1 cellular context compared by ENCODE assay signal in the genomic region with DNA sequence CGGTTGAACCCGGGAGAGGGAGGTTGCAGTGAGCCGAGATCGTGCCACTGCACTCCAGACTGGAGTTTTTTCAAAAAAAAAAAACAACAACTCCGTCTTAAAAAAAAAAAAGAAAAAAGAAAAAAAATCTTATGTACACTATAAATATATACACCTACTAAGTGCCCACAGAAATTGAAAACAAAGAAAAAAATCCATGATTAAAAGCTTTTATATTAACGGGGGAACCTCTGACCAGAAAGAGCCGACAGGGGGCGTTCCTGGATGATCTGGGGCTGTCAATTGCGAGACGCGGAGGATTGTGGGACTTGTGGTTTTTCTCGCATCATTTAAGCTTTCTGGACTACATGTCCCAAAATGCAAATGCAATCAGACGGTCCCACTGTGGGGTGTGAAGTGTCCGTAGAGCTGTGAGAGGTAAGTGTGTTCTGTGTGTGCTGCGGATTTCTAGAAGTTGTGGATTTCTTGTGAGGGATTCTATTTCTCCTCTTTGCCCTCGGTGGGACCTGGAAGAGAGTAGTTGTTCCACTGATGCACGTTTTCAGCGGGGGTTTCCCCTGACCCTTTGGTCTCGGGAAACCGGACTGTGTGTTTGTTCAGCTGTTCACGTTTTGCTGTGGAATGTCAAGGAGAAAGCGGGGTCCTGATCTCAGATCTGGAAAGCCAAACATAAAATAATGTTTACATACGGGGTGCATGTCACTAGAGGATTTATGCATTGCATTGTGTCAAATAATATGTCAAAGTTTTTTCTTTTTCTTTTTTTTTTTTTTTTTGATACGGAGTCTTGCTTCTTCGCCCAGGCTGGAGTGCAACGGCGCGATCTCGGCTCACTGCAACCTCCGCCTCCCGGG.
TF ChIP-seq lines count a peak whose summit lies in the region.

A gene with protein sequence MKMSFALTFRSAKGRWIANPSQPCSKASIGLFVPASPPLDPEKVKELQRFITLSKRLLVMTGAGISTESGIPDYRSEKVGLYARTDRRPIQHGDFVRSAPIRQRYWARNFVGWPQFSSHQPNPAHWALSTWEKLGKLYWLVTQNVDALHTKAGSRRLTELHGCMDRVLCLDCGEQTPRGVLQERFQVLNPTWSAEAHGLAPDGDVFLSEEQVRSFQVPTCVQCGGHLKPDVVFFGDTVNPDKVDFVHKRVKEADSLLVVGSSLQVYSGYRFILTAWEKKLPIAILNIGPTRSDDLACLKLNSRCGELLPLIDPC (plus strand): TSS at position 360 of the 854 bp plus-strand sequence. CDS start 1,241 bp downstream, outside the sequence.

TF ChIP-seq in K562, 482 proteins besides CTCF, POLR2A, EP300 and RAD21 (continued from another document and continues in another):
- TF ChIP-seq, protein P1, sequence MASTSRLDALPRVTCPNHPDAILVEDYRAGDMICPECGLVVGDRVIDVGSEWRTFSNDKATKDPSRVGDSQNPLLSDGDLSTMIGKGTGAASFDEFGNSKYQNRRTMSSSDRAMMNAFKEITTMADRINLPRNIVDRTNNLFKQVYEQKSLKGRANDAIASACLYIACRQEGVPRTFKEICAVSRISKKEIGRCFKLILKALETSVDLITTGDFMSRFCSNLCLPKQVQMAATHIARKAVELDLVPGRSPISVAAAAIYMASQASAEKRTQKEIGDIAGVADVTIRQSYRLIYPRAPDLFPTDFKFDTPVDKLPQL (IDR thresholded peaks at IDR 0.05; ENCODE audit: extremely low read depth, insufficient read length) = no peak
- no peak for TF ChIP-seq HDAC8 (tag; IDR thresholded peaks at IDR 0.05)
- peak; percentile 61 for TF ChIP-seq SUPT5H (IDR thresholded peaks at IDR 0.05)
- no peak for TF ChIP-seq CHD2 (IDR thresholded peaks at IDR 0.05; ENCODE audit: low read depth, low read length)
- TF ChIP-seq SRSF1 (IDR thresholded peaks at IDR 0.05; ENCODE audit: low read depth, low read length) = no peak
- 0 out of 2 replicates have a peak, but pooled peaks have one; percentile 38 for TF ChIP-seq GABPA (tag; conservative IDR thresholded peaks at IDR 0.05; ENCODE audit: low read depth)
- peak; percentile 59; the same call in 1 of the 2 replicates for TF ChIP-seq SP1 (CRISPR knock-in tag; IDR thresholded peaks at IDR 0.05)
- no peak for TF ChIP-seq WHSC1 (IDR thresholded peaks at IDR 0.05; ENCODE audit: low read length)
- TF ChIP-seq POLR2G (IDR thresholded peaks at IDR 0.05; ENCODE audit: low read depth, low read length) = no peak
- no peak for TF ChIP-seq ZSCAN32 (CRISPR knock-in tag; IDR thresholded peaks at IDR 0.05)
- peak; percentile 74 to 99 for TF ChIP-seq FOXK2 (conservative IDR thresholded peaks at IDR 0.05 in 1 of 2, IDR thresholded peaks at IDR 0.05 in 1 of 2; ENCODE audit: low read depth in 2 of 2)
- TF ChIP-seq FOXJ2 (tag; IDR thresholded peaks at IDR 0.05) = no peak
- TF ChIP-seq BACH1 (tag; IDR thresholded peaks at IDR 0.05) = no peak; the same call in 1 of the 2 replicates
- no peak for TF ChIP-seq ZNF282 (CRISPR knock-in tag; IDR thresholded peaks at IDR 0.05)
- TF ChIP-seq HNRNPUL1 (IDR thresholded peaks at IDR 0.05; ENCODE audit: low read length) = no peak
- no peak for TF ChIP-seq PRMT5 (CRISPR knock-in tag; IDR thresholded peaks at IDR 0.05)
- 0 out of 2 replicates have a peak, but pooled peaks have one; percentile 27 for TF ChIP-seq RB1 (IDR thresholded peaks at IDR 0.05; ENCODE audit: low read depth)
- TF ChIP-seq, protein P2, sequence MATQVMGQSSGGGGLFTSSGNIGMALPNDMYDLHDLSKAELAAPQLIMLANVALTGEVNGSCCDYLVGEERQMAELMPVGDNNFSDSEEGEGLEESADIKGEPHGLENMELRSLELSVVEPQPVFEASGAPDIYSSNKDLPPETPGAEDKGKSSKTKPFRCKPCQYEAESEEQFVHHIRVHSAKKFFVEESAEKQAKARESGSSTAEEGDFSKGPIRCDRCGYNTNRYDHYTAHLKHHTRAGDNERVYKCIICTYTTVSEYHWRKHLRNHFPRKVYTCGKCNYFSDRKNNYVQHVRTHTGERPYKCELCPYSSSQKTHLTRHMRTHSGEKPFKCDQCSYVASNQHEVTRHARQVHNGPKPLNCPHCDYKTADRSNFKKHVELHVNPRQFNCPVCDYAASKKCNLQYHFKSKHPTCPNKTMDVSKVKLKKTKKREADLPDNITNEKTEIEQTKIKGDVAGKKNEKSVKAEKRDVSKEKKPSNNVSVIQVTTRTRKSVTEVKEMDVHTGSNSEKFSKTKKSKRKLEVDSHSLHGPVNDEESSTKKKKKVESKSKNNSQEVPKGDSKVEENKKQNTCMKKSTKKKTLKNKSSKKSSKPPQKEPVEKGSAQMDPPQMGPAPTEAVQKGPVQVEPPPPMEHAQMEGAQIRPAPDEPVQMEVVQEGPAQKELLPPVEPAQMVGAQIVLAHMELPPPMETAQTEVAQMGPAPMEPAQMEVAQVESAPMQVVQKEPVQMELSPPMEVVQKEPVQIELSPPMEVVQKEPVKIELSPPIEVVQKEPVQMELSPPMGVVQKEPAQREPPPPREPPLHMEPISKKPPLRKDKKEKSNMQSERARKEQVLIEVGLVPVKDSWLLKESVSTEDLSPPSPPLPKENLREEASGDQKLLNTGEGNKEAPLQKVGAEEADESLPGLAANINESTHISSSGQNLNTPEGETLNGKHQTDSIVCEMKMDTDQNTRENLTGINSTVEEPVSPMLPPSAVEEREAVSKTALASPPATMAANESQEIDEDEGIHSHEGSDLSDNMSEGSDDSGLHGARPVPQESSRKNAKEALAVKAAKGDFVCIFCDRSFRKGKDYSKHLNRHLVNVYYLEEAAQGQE (CRISPR knock-in tag; IDR thresholded peaks at IDR 0.05; ENCODE audit: low read depth) = no peak
- TF ChIP-seq, protein P3, sequence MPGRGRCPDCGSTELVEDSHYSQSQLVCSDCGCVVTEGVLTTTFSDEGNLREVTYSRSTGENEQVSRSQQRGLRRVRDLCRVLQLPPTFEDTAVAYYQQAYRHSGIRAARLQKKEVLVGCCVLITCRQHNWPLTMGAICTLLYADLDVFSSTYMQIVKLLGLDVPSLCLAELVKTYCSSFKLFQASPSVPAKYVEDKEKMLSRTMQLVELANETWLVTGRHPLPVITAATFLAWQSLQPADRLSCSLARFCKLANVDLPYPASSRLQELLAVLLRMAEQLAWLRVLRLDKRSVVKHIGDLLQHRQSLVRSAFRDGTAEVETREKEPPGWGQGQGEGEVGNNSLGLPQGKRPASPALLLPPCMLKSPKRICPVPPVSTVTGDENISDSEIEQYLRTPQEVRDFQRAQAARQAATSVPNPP (IDR thresholded peaks at IDR 0.05; ENCODE audit: borderline replicate concordance, insufficient read depth, insufficient read length) = no peak
- TF ChIP-seq MTA1 (IDR thresholded peaks at IDR 0.05; ENCODE audit: borderline replicate concordance) = peak; percentile 74; the same call in 1 of the 2 replicates
- TF ChIP-seq, protein P4, sequence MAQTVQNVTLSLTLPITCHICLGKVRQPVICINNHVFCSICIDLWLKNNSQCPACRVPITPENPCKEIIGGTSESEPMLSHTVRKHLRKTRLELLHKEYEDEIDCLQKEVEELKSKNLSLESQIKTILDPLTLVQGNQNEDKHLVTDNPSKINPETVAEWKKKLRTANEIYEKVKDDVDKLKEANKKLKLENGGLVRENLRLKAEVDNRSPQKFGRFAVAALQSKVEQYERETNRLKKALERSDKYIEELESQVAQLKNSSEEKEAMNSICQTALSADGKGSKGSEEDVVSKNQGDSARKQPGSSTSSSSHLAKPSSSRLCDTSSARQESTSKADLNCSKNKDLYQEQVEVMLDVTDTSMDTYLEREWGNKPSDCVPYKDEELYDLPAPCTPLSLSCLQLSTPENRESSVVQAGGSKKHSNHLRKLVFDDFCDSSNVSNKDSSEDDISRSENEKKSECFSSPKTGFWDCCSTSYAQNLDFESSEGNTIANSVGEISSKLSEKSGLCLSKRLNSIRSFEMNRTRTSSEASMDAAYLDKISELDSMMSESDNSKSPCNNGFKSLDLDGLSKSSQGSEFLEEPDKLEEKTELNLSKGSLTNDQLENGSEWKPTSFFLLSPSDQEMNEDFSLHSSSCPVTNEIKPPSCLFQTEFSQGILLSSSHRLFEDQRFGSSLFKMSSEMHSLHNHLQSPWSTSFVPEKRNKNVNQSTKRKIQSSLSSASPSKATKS (CRISPR knock-in tag; IDR thresholded peaks at IDR 0.05) = no peak
- TF ChIP-seq, protein P5, sequence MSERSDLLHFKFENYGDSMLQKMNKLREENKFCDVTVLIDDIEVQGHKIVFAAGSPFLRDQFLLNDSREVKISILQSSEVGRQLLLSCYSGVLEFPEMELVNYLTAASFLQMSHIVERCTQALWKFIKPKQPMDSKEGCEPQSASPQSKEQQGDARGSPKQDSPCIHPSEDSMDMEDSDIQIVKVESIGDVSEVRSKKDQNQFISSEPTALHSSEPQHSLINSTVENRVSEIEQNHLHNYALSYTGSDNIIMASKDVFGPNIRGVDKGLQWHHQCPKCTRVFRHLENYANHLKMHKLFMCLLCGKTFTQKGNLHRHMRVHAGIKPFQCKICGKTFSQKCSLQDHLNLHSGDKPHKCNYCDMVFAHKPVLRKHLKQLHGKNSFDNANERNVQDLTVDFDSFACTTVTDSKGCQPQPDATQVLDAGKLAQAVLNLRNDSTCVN (CRISPR knock-in tag; IDR thresholded peaks at IDR 0.05) = 0 out of 2 replicates have a peak, but pooled peaks have one; percentile 44
- TF ChIP-seq ZBTB8A (IDR thresholded peaks at IDR 0.05; ENCODE audit: partially characterized antibody) = peak; percentile 27
- TF ChIP-seq ZNF830 (CRISPR knock-in tag; IDR thresholded peaks at IDR 0.05) = no peak
- TF ChIP-seq SRSF3 (IDR thresholded peaks at IDR 0.05; ENCODE audit: insufficient read depth, low read length) = no peak
- TF ChIP-seq ZNF77 (CRISPR knock-in tag; IDR thresholded peaks at IDR 0.05) = no peak
- TF ChIP-seq, protein P6, sequence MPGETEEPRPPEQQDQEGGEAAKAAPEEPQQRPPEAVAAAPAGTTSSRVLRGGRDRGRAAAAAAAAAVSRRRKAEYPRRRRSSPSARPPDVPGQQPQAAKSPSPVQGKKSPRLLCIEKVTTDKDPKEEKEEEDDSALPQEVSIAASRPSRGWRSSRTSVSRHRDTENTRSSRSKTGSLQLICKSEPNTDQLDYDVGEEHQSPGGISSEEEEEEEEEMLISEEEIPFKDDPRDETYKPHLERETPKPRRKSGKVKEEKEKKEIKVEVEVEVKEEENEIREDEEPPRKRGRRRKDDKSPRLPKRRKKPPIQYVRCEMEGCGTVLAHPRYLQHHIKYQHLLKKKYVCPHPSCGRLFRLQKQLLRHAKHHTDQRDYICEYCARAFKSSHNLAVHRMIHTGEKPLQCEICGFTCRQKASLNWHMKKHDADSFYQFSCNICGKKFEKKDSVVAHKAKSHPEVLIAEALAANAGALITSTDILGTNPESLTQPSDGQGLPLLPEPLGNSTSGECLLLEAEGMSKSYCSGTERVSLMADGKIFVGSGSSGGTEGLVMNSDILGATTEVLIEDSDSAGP (CRISPR knock-in tag; IDR thresholded peaks at IDR 0.05) = no peak
- TF ChIP-seq POLR2AphosphoS5 (IDR thresholded peaks at IDR 0.05; ENCODE audit: control insufficient read depth, insufficient read depth, low read depth, low read length) = 0 out of 2 replicates have a peak, but pooled peaks have one; percentile 42
- TF ChIP-seq NFRKB (IDR thresholded peaks at IDR 0.05; ENCODE audit: low read depth) = no peak; the same call in 1 of the 2 replicates
- peak; percentile 20 for TF ChIP-seq BRD9 (IDR thresholded peaks at IDR 0.05; ENCODE audit: low read depth, partially characterized antibody)
- peak; percentile 87 for TF ChIP-seq JUND (IDR thresholded peaks at IDR 0.05; ENCODE audit: borderline replicate concordance, low read depth, low read length)
- peak; percentile 63; the same call in 2 of the 3 replicates for TF ChIP-seq JUND (tag; IDR thresholded peaks at IDR 0.05; ENCODE audit: borderline replicate concordance, low read depth, low read length)
- no peak for TF ChIP-seq CBX2 (IDR thresholded peaks at IDR 0.05; ENCODE audit: insufficient read depth, low read length, poor library complexity, severe bottlenecking)
- no peak; the same call in 1 of the 2 replicates for TF ChIP-seq ELF1 (tag; IDR thresholded peaks at IDR 0.05)
- TF ChIP-seq, protein P7, sequence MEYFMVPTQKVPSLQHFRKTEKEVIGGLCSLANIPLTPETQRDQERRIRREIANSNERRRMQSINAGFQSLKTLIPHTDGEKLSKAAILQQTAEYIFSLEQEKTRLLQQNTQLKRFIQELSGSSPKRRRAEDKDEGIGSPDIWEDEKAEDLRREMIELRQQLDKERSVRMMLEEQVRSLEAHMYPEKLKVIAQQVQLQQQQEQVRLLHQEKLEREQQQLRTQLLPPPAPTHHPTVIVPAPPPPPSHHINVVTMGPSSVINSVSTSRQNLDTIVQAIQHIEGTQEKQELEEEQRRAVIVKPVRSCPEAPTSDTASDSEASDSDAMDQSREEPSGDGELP (CRISPR knock-in tag; IDR thresholded peaks at IDR 0.05; ENCODE audit: borderline replicate concordance) = peak; percentile 99
- TF ChIP-seq ZNF408 (CRISPR knock-in tag; IDR thresholded peaks at IDR 0.05; ENCODE audit: low read depth) = no peak
- TF ChIP-seq, protein P8, sequence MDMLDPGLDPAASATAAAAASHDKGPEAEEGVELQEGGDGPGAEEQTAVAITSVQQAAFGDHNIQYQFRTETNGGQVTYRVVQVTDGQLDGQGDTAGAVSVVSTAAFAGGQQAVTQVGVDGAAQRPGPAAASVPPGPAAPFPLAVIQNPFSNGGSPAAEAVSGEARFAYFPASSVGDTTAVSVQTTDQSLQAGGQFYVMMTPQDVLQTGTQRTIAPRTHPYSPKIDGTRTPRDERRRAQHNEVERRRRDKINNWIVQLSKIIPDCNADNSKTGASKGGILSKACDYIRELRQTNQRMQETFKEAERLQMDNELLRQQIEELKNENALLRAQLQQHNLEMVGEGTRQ (CRISPR knock-in tag; IDR thresholded peaks at IDR 0.05) = no peak
- no peak for TF ChIP-seq FOXP1 (CRISPR knock-in tag; IDR thresholded peaks at IDR 0.05)
- TF ChIP-seq E2F3 (CRISPR knock-in tag; IDR thresholded peaks at IDR 0.05) = no peak
- TF ChIP-seq PPARD (CRISPR knock-in tag; IDR thresholded peaks at IDR 0.05) = no peak
- 0 out of 2 replicates have a peak, but pooled peaks have one; percentile 50 for TF ChIP-seq CBFA2T3 (IDR thresholded peaks at IDR 0.05)
- TF ChIP-seq, protein P9, sequence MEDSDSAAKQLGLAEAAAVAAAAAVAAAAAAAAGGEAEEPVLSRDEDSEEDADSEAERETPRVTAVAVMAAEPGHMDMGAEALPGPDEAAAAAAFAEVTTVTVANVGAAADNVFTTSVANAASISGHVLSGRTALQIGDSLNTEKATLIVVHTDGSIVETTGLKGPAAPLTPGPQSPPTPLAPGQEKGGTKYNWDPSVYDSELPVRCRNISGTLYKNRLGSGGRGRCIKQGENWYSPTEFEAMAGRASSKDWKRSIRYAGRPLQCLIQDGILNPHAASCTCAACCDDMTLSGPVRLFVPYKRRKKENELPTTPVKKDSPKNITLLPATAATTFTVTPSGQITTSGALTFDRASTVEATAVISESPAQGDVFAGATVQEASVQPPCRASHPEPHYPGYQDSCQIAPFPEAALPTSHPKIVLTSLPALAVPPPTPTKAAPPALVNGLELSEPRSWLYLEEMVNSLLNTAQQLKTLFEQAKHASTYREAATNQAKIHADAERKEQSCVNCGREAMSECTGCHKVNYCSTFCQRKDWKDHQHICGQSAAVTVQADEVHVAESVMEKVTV (CRISPR knock-in tag; IDR thresholded peaks at IDR 0.05) = no peak
- no peak for TF ChIP-seq ZNF134 (CRISPR knock-in tag; conservative IDR thresholded peaks at IDR 0.05)
- TF ChIP-seq HDAC1 (IDR thresholded peaks at IDR 0.05) = peak; percentile 54 to 95; a peak in 2 of 4 replicates
- TF ChIP-seq ZNF586 (CRISPR knock-in tag; conservative IDR thresholded peaks at IDR 0.05) = no peak
- no peak for TF ChIP-seq ZNF224 (CRISPR knock-in tag; IDR thresholded peaks at IDR 0.05)
- TF ChIP-seq SAFB (IDR thresholded peaks at IDR 0.05; ENCODE audit: borderline replicate concordance, low read depth, low read length) = no peak
- TF ChIP-seq ASH1L (IDR thresholded peaks at IDR 0.05; ENCODE audit: borderline replicate concordance, low read depth, partially characterized antibody) = peak; percentile 87
